Comparison of ENCODE assay signal across 6 cellular contexts in the genomic region with DNA sequence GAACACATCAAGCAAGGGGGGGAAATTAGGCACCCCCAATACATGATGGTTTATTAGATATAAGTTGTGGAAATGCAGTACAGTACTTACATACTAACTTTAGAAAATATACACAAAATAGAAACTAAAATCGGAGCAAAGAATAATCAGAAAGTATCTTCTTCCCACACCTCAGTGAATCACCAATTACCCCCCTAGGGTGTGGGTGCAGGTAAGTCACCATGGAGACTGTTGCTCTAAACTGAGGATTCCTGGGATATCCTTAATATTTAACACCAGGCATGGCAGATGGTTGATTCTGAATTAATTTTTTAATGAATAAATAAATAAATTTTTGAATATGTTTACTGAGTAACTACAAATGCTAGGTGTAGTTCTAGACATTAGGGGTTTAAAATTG.
"Had no signal": no experiment of that assay in that cellular context is flagged by ENCODE, and none has a peak within 500 bp of the region (broad histone marks: within the 10 kb centered on the region; RNA-seq: fewer than 3 reads in every experiment).

No MANE protein-coding gene starts in this region.

- H3K4me3 Mint-ChIP-seq: IgD-negative memory B cell had no signal

- H3K27ac Mint-ChIP-seq: IgD-negative memory B cell had no signal

- ATAC-seq: HepG2, K562 had no signal

- H3K4me1 Mint-ChIP-seq: IgD-negative memory B cell had no signal

- H3K4me3 ChIP-seq: K562 had no signal

- DNase-seq: IMR-90, KBM-7 had no signal

- H3K36me3 Mint-ChIP-seq: IgD-negative memory B cell had no signal

- H3K27ac ChIP-seq: HL-60 had no signal

- H3K27me3 Mint-ChIP-seq: IgD-negative memory B cell had no signal
